Comparison of ENCODE assay signal across 10 cellular contexts in genomic region chr20:53179749-53180148, GRCh38.
"Had no signal": no experiment of that assay in that cellular context is flagged by ENCODE, and none has a peak within 500 bp of the region (broad histone marks: within the 10 kb centered on the region; RNA-seq: fewer than 3 reads in every experiment).

No MANE protein-coding gene starts in this region.

- H3K9ac ChIP-seq: GM23248 had no signal

- H3K4me1 ChIP-seq: HAP-1 had no signal

- FAIRE-seq: H1, H54 had no signal

- H3K27ac Mint-ChIP-seq: H9, HFFc6 had no signal

- H3K4me3 ChIP-seq: GM23248, HAP-1 had no signal

- H3K9me3 Mint-ChIP-seq: H9 had no signal

- DNase-seq: GM23248, GOT3, H7, H9, HCEC 1CT, HFFc6 had no signal

- H3K4me3 Mint-ChIP-seq: H9, HFFc6 had no signal

- H3K36me3 ChIP-seq: HAP-1 had no signal

- H2AFZ ChIP-seq: GM23248 had no signal

- H3K9me3 ChIP-seq: HAP-1 had no signal

- H3K27ac ChIP-seq: GM23248 had no signal

- ATAC-seq: HCT116 had no signal
